In genomic region chr10:116287906-116288501, GRCh38 we compare ENCODE assay signal across 10 cellular contexts. TPM values are rescaled to one million over a fixed set of nuclear protein-coding genes. Genes with fewer than 3 reads are reported as not detected.
DNase-seq lines count a peak whose midpoint lies in the region; ATAC-seq, FAIRE-seq and TF ChIP-seq lines count a peak whose summit lies in the region.
"Had no signal": no experiment of that assay in that cellular context is flagged by ENCODE, and none has a peak within 500 bp of the region (broad histone marks: within the 10 kb centered on the region; RNA-seq: fewer than 3 reads in every experiment).

No MANE protein-coding gene starts in this region.

- DNase-seq in NCI-H1417 (lab: John Stamatoyannopoulos, UW): peak; percentile 5 to 68 (median 21)
- DNase-seq in NCI-H1417 treated with DMSO at 0.1 percent for 48 hours (lab: John Stamatoyannopoulos, UW): no peak
- peak; percentile 23 for DNase-seq in LNCaP clone FGC (ENCODE audit: low read depth)
- peak; percentile 63 for DNase-seq in glomerular visceral epithelial cell (ENCODE audit: extremely low spot score)
- no peak for DNase-seq in smooth muscle cell (lab: John Stamatoyannopoulos, UW; ENCODE audit: unreplicated experiment)
- no peak for DNase-seq in NCI-H128 (lab: John Stamatoyannopoulos, UW; ENCODE audit: unreplicated experiment)
- DNase-seq: activated B cell treated with CpG ODN at 0.5 μM for 24 hours had no signal

- H3K4me2 ChIP-seq in smooth muscle cell: no peak overlapping the region

- no peak for ATAC-seq in HG02970 (IDR thresholded peaks at IDR 0.05; ENCODE audit: low FRiP score, unreplicated experiment)

- no peak overlapping the region for H3K27ac ChIP-seq in smooth muscle cell (ENCODE audit: low read depth)
- H3K27ac ChIP-seq: BLaER1 had no signal

- H3K4me1 ChIP-seq in smooth muscle cell (ENCODE audit: low read depth): peaks cover 2% of the 10 kb centered on the region

- TF ChIP-seq CTCF in LNCaP clone FGC (IDR thresholded peaks at IDR 0.05; ENCODE audit: control insufficient read depth, extremely low read depth, insufficient read depth): peak; percentile 77
- peak; percentile 84 for TF ChIP-seq CTCF in smooth muscle cell (IDR thresholded peaks at IDR 0.05; ENCODE audit: borderline replicate concordance, insufficient read depth, poor library complexity, severe bottlenecking)

- WGBS in smooth muscle cell (ENCODE audit: low lambda C conversion rate): 19% methylated on average over 1 of the region's 1 CpG

- no peak overlapping the region for H3K9ac ChIP-seq in smooth muscle cell (ENCODE audit: low read depth)
- H3K9ac ChIP-seq: BLaER1 had no signal

- no peaks in the 10 kb centered on the region for H4K20me1 ChIP-seq in smooth muscle cell (ENCODE audit: low read depth)
- H4K20me1 ChIP-seq: BLaER1 had no signal

- H3F3A ChIP-seq in smooth muscle cell (ENCODE audit: low read depth): no peaks in the 10 kb centered on the region

- H3K79me2 ChIP-seq in smooth muscle cell (ENCODE audit: low read depth): no peaks in the 10 kb centered on the region

- H3K27me3 ChIP-seq in smooth muscle cell (ENCODE audit: low read depth): no peaks in the 10 kb centered on the region
- H3K27me3 ChIP-seq: BLaER1 had no signal

- no peaks in the 10 kb centered on the region for H3K36me3 ChIP-seq in smooth muscle cell (ENCODE audit: low read depth)
- H3K36me3 ChIP-seq: BLaER1 had no signal

- H2AFZ ChIP-seq in smooth muscle cell (ENCODE audit: low read depth): no peak overlapping the region

- no peaks in the 10 kb centered on the region for H3K9me3 ChIP-seq in smooth muscle cell (replicated peaks; ENCODE audit: low read depth)
- H3K9me3 ChIP-seq: BLaER1 had no signal

- peak; percentile 51 for FAIRE-seq in TTC549 (lab: Jason Lieb, UNC)

- no peak overlapping the region for H3K4me3 ChIP-seq in LNCaP clone FGC (ENCODE audit: low read depth, low read length)
- H3K4me3 ChIP-seq in smooth muscle cell: no peak overlapping the region
- H3K4me3 ChIP-seq: BLaER1 had no signal

RNA-seq across cellular contexts. Expression of gene GFRA1, which starts 15.0 kb away (rescaled TPM):
- 1.9 and 3.1 TPM in 2 replicates for total RNA-seq in smooth muscle cell
- polyA plus RNA-seq in smooth muscle cell: 1.2 and 1.3 TPM in 2 replicates
- total RNA-seq: activated B cell treated with CpG ODN at 0.5 μM for 24 hours had no signal

RNA-seq across cellular contexts. Expression of gene CCDC172, which starts 36.2 kb away (rescaled TPM):
- not detected in 2 replicates for total RNA-seq in smooth muscle cell
- not detected in 2 replicates for polyA plus RNA-seq in smooth muscle cell
- total RNA-seq: activated B cell treated with CpG ODN at 0.5 μM for 24 hours had no signal

Comparison
In these comparisons a context has a peak if more than half of its experiments do, and no peak if none do; other contexts are left out.
1. DNase-seq: peak in NCI-H1417 (3 of 3), LNCaP clone FGC (single experiment) and glomerular visceral epithelial cell (single experiment); none in NCI-H1417 treated with DMSO at 0.1 percent for 48 hours (single experiment), smooth muscle cell (single experiment) and NCI-H128 (single experiment).